ENCODE assay signal across 1 cellular context in the genomic region with DNA sequence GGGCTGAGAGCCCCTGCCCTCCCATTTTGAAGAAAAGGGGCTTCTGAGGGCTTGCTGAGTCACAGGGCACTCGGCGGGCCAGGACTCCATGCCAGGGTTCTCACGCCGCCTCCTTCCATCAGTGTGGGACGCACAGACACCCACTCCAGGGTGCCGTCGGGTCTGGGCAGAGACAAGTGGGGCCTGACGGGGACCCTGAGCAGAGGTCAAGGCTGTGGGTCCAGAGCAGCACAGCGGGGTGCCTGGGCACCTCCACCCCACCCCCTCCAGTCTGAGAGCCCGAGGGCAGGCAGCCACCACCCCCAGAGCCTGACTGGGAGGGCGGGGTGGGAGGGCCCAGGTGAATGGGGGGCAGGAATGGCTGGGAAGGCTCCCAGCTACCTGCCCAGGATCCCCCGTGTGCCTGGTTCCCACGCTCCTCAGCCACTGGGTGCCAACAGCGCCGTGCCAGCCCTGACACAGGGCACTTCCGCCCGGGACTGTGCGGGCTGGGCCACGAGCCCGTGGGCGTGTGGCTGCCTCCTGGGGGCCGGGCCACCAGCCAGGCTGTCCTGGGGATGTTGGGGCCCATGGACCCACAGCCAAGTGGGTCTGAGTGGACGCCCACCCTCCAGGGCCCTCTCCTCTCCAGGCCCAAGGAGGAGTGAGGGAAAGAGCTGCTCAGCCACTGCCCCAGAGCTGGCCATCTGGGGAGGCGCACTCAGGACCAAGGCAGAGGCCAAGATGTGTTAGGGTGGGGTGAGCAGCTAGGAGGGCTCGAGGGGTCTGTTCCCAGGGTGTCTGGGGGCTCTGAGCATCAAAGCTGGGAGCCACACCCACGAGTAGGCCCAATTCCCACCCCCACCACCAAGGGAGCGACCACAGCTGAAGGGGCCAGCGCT.
TF ChIP-seq lines count a peak whose summit lies in the region.

No MANE protein-coding gene starts in this region.

TF ChIP-seq in Ishikawa, 13 proteins besides CTCF, POLR2A, EP300 and RAD21:
- TF ChIP-seq, protein P1, sequence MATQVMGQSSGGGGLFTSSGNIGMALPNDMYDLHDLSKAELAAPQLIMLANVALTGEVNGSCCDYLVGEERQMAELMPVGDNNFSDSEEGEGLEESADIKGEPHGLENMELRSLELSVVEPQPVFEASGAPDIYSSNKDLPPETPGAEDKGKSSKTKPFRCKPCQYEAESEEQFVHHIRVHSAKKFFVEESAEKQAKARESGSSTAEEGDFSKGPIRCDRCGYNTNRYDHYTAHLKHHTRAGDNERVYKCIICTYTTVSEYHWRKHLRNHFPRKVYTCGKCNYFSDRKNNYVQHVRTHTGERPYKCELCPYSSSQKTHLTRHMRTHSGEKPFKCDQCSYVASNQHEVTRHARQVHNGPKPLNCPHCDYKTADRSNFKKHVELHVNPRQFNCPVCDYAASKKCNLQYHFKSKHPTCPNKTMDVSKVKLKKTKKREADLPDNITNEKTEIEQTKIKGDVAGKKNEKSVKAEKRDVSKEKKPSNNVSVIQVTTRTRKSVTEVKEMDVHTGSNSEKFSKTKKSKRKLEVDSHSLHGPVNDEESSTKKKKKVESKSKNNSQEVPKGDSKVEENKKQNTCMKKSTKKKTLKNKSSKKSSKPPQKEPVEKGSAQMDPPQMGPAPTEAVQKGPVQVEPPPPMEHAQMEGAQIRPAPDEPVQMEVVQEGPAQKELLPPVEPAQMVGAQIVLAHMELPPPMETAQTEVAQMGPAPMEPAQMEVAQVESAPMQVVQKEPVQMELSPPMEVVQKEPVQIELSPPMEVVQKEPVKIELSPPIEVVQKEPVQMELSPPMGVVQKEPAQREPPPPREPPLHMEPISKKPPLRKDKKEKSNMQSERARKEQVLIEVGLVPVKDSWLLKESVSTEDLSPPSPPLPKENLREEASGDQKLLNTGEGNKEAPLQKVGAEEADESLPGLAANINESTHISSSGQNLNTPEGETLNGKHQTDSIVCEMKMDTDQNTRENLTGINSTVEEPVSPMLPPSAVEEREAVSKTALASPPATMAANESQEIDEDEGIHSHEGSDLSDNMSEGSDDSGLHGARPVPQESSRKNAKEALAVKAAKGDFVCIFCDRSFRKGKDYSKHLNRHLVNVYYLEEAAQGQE (IDR thresholded peaks at IDR 0.05; ENCODE audit: low read depth), result no peak
- TF ChIP-seq, protein P2, sequence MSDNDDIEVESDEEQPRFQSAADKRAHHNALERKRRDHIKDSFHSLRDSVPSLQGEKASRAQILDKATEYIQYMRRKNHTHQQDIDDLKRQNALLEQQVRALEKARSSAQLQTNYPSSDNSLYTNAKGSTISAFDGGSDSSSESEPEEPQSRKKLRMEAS (IDR thresholded peaks at IDR 0.05), result no peak
- TF ChIP-seq TAF1 (IDR thresholded peaks at IDR 0.05; ENCODE audit: low read depth) (0 out of 2 replicates have a peak, but pooled peaks have one; percentile 21), EGR1 (IDR thresholded peaks at IDR 0.05) (peak; percentile 79), FOXM1 (IDR thresholded peaks at IDR 0.05; ENCODE audit: borderline replicate concordance, low read depth) (peak; percentile 50; the same call in 1 of the 2 replicates), CREB1 (IDR thresholded peaks at IDR 0.05; ENCODE audit: low read depth) (no peak), ZBTB7A (IDR thresholded peaks at IDR 0.05; ENCODE audit: low read depth) (peak; percentile 14), NFIC (IDR thresholded peaks at IDR 0.05) (peak; percentile 73), TCF12 (IDR thresholded peaks at IDR 0.05; ENCODE audit: low read depth) (peak; percentile 75; the same call in 1 of the 2 replicates)
TF ChIP-seq in Ishikawa: peak in this region for 6.
